ENCODE assay signal across 1 cellular context in genomic region chr10:58513189-58514101, GRCh38.
TF ChIP-seq lines count a peak whose summit lies in the region.

No MANE protein-coding gene starts in this region.

TF ChIP-seq in HepG2, 621 proteins besides CTCF, POLR2A, EP300 and RAD21 (continued from another document):
- no peak for TF ChIP-seq PAXIP1 (CRISPR knock-in tag; conservative IDR thresholded peaks at IDR 0.05)
- no peak for TF ChIP-seq FOXJ3 (CRISPR knock-in tag; IDR thresholded peaks at IDR 0.05; ENCODE audit: borderline replicate concordance)
- TF ChIP-seq, protein P1, sequence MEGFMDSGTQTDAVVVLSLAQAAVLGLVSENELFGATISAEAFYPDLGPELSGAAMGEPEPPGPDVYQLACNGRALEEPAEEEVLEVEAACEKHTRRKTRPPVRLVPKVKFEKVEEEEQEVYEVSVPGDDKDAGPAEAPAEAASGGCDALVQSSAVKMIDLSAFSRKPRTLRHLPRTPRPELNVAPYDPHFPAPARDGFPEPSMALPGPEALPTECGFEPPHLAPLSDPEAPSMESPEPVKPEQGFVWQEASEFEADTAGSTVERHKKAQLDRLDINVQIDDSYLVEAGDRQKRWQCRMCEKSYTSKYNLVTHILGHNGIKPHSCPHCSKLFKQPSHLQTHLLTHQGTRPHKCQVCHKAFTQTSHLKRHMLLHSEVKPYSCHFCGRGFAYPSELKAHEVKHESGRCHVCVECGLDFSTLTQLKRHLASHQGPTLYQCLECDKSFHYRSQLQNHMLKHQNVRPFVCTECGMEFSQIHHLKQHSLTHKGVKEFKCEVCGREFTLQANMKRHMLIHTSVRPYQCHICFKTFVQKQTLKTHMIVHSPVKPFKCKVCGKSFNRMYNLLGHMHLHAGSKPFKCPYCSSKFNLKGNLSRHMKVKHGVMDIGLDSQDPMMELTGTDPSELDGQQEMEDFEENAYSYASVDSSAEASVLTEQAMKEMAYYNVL (CRISPR knock-in tag; IDR thresholded peaks at IDR 0.05; ENCODE audit: borderline replicate concordance), result no peak
- no peak for TF ChIP-seq TCF7L2 (IDR thresholded peaks at IDR 0.05; ENCODE audit: low read depth, low read length)
- TF ChIP-seq MED8 (CRISPR knock-in tag; IDR thresholded peaks at IDR 0.05; ENCODE audit: insufficient replicate concordance), result no peak
- no peak for TF ChIP-seq TMF1 (CRISPR knock-in tag; IDR thresholded peaks at IDR 0.05; ENCODE audit: low read depth)
- TF ChIP-seq ZNF235 (CRISPR knock-in tag; IDR thresholded peaks at IDR 0.05; ENCODE audit: borderline replicate concordance), result 0 out of 2 replicates have a peak, but pooled peaks have one; percentile 58
- TF ChIP-seq, protein P2, sequence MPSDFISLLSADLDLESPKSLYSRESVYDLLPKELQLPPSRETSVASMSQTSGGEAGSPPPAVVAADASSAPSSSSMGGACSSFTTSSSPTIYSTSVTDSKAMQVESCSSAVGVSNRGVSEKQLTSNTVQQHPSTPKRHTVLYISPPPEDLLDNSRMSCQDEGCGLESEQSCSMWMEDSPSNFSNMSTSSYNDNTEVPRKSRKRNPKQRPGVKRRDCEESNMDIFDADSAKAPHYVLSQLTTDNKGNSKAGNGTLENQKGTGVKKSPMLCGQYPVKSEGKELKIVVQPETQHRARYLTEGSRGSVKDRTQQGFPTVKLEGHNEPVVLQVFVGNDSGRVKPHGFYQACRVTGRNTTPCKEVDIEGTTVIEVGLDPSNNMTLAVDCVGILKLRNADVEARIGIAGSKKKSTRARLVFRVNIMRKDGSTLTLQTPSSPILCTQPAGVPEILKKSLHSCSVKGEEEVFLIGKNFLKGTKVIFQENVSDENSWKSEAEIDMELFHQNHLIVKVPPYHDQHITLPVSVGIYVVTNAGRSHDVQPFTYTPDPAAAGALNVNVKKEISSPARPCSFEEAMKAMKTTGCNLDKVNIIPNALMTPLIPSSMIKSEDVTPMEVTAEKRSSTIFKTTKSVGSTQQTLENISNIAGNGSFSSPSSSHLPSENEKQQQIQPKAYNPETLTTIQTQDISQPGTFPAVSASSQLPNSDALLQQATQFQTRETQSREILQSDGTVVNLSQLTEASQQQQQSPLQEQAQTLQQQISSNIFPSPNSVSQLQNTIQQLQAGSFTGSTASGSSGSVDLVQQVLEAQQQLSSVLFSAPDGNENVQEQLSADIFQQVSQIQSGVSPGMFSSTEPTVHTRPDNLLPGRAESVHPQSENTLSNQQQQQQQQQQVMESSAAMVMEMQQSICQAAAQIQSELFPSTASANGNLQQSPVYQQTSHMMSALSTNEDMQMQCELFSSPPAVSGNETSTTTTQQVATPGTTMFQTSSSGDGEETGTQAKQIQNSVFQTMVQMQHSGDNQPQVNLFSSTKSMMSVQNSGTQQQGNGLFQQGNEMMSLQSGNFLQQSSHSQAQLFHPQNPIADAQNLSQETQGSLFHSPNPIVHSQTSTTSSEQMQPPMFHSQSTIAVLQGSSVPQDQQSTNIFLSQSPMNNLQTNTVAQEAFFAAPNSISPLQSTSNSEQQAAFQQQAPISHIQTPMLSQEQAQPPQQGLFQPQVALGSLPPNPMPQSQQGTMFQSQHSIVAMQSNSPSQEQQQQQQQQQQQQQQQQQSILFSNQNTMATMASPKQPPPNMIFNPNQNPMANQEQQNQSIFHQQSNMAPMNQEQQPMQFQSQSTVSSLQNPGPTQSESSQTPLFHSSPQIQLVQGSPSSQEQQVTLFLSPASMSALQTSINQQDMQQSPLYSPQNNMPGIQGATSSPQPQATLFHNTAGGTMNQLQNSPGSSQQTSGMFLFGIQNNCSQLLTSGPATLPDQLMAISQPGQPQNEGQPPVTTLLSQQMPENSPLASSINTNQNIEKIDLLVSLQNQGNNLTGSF (CRISPR knock-in tag; IDR thresholded peaks at IDR 0.05), result no peak
- TF ChIP-seq, protein P3, sequence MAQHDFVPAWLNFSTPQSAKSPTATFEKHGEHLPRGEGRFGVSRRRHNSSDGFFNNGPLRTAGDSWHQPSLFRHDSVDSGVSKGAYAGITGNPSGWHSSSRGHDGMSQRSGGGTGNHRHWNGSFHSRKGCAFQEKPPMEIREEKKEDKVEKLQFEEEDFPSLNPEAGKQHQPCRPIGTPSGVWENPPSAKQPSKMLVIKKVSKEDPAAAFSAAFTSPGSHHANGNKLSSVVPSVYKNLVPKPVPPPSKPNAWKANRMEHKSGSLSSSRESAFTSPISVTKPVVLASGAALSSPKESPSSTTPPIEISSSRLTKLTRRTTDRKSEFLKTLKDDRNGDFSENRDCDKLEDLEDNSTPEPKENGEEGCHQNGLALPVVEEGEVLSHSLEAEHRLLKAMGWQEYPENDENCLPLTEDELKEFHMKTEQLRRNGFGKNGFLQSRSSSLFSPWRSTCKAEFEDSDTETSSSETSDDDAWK (CRISPR knock-in tag; IDR thresholded peaks at IDR 0.05), result no peak
- TF ChIP-seq HNRNPH1 (optimal IDR thresholded peaks at IDR 0.05; ENCODE audit: low read depth, low read length), result no peak
- no peak for TF ChIP-seq CHD4 (IDR thresholded peaks at IDR 0.05; ENCODE audit: borderline replicate concordance, low read length)
- TF ChIP-seq ZNF776 (CRISPR knock-in tag; IDR thresholded peaks at IDR 0.05), result peak; percentile 56
- no peak for TF ChIP-seq DNMT1 (CRISPR knock-in tag; IDR thresholded peaks at IDR 0.05)
- TF ChIP-seq ZKSCAN5 (CRISPR knock-in tag; IDR thresholded peaks at IDR 0.05), result no peak
- TF ChIP-seq ZNF136 (CRISPR knock-in tag; IDR thresholded peaks at IDR 0.05; ENCODE audit: low read depth), result no peak
- TF ChIP-seq FOXK1 (CRISPR knock-in tag; IDR thresholded peaks at IDR 0.05; ENCODE audit: borderline replicate concordance, low read depth), result no peak
- no peak for TF ChIP-seq TCF7 (IDR thresholded peaks at IDR 0.05; ENCODE audit: low read depth)
- peak; percentile 57; the same call in 1 of the 2 replicates for TF ChIP-seq MXD1 (CRISPR knock-in tag; IDR thresholded peaks at IDR 0.05)
- 0 out of 2 replicates have a peak, but pooled peaks have one; percentile 15 for TF ChIP-seq ZNF777 (CRISPR knock-in tag; IDR thresholded peaks at IDR 0.05)
- TF ChIP-seq NCOA5 (CRISPR knock-in tag; IDR thresholded peaks at IDR 0.05), result no peak
- no peak for TF ChIP-seq ZNF33A (CRISPR knock-in tag; IDR thresholded peaks at IDR 0.05; ENCODE audit: borderline replicate concordance)
- TF ChIP-seq RELA (CRISPR knock-in tag; IDR thresholded peaks at IDR 0.05), result no peak
- TF ChIP-seq, protein P4, sequence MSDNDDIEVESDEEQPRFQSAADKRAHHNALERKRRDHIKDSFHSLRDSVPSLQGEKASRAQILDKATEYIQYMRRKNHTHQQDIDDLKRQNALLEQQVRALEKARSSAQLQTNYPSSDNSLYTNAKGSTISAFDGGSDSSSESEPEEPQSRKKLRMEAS (IDR thresholded peaks at IDR 0.05), result no peak; the same call in 1 of the 2 replicates
- TF ChIP-seq ZNF781 (CRISPR knock-in tag; IDR thresholded peaks at IDR 0.05; ENCODE audit: borderline replicate concordance, not compliant biosample characterization), result no peak
- TF ChIP-seq ZNF569 (CRISPR knock-in tag; IDR thresholded peaks at IDR 0.05; ENCODE audit: borderline replicate concordance), result no peak
- TF ChIP-seq NPAS2 (CRISPR knock-in tag; IDR thresholded peaks at IDR 0.05; ENCODE audit: borderline replicate concordance), result no peak
- TF ChIP-seq HOXA5 (CRISPR knock-in tag; IDR thresholded peaks at IDR 0.05), result 0 out of 2 replicates have a peak, but pooled peaks have one; percentile 26
- no peak for TF ChIP-seq ZNF20 (CRISPR knock-in tag; IDR thresholded peaks at IDR 0.05)
- TF ChIP-seq ZNF274 (CRISPR knock-in tag; IDR thresholded peaks at IDR 0.05), result no peak
